In genomic region chr5:40672440-40672839, GRCh38 we compare ENCODE assay signal across 11 cellular contexts. TPM values are rescaled to one million over a fixed set of nuclear protein-coding genes. Genes with fewer than 3 reads are reported as not detected.
A peak's percentile ranks its signal among the peaks of the same experiment; 100 is the strongest.
DNase-seq lines count a peak whose midpoint lies in the region; ATAC-seq and TF ChIP-seq lines count a peak whose summit lies in the region.
"Had no signal": no experiment of that assay in that cellular context is flagged by ENCODE, and none has a peak within 500 bp of the region (broad histone marks: within the 10 kb centered on the region; RNA-seq: fewer than 3 reads in every experiment).

No MANE protein-coding gene starts in this region.

- peak overlapping the region in 6 of 11 experiments; percentile 58 to 67 (median 62); a peak in 12 of 22 replicates for H3K9ac ChIP-seq in BLaER1 treated with 17β-estradiol and CSF1 and Interleukin-3, amounts not matched to agents 10 nM and 100 nM

- TF ChIP-seq POLR2A in body of pancreas (IDR thresholded peaks at IDR 0.05), result no peak

- no peaks in the 10 kb centered on the region for H3K27me3 ChIP-seq in BLaER1 treated with 17β-estradiol and CSF1 and Interleukin-3, amounts not matched to agents 10 nM and 100 nM
- peaks cover 0 to 5% of the 10 kb centered on the region in 2 donors for H3K27me3 ChIP-seq in left lung
- H3K27me3 ChIP-seq in tibial artery, result no peaks in the 10 kb centered on the region
- no peaks in the 10 kb centered on the region for H3K27me3 ChIP-seq in body of pancreas

- WGBS in body of pancreas, 2 donors, result 57 to 68% methylated on average over 4 of the region's 4 CpGs

- peaks cover 53 to 98% (median 68%) of the 10 kb centered on the region in 10 experiments for H3K4me1 ChIP-seq in BLaER1 treated with 17β-estradiol and CSF1 and Interleukin-3, amounts not matched to agents 10 nM and 100 nM
- H3K4me1 ChIP-seq in left lung (peaks cover 0 to 44% of the 10 kb centered on the region in 2 donors), tibial artery (peaks cover 0 to 12% (median 11%) of the 10 kb centered on the region in 4 donors), body of pancreas (peaks cover 11% of the 10 kb centered on the region)
- H3K4me1 ChIP-seq: BE2C had no signal

- intact Hi-C loops in left lung (cut with DNase I) (no loop called here), tibial artery (cut with DNase I; ENCODE audit: low total_unique reads) (no loop called here), body of pancreas (cut with DNase I) (no loop called here)

- H3K4me3 ChIP-seq in BLaER1 treated with 17β-estradiol and CSF1 and Interleukin-3, amounts not matched to agents 10 nM and 100 nM, result peak overlapping the region in 2 of 10 experiments; percentile 15 to 20; a peak in 2 of 20 replicates
- no peak overlapping the region for H3K4me3 ChIP-seq in left lung
- H3K4me3 ChIP-seq in tibial artery, result no peak overlapping the region
- no peak overlapping the region for H3K4me3 ChIP-seq in body of pancreas

- no peaks in the 10 kb centered on the region for H4K20me1 ChIP-seq in BLaER1 treated with 17β-estradiol and CSF1 and Interleukin-3, amounts not matched to agents 10 nM and 100 nM

- H3K4me2 ChIP-seq in BLaER1 treated with 17β-estradiol and CSF1 and Interleukin-3, amounts not matched to agents 10 nM and 100 nM, result peak overlapping the region; percentile 11 to 85 (median 51); a peak in 18 of 22 replicates

- no peaks in the 10 kb centered on the region for H3K36me3 ChIP-seq in BLaER1 treated with 17β-estradiol and CSF1 and Interleukin-3, amounts not matched to agents 10 nM and 100 nM
- no peaks in the 10 kb centered on the region for H3K36me3 ChIP-seq in left lung
- no peaks in the 10 kb centered on the region for H3K36me3 ChIP-seq in tibial artery
- no peaks in the 10 kb centered on the region for H3K36me3 ChIP-seq in body of pancreas (replicated peaks in 1 of 2; ENCODE audit: insufficient read depth in 1 of 2, low read depth in 2 of 2)
- H3K36me3 ChIP-seq: BE2C had no signal

- TF ChIP-seq CTCF in left lung (IDR thresholded peaks at IDR 0.05), result no peak
- no peak for TF ChIP-seq CTCF in GM10248 (IDR thresholded peaks at IDR 0.05; ENCODE audit: control extremely low read depth, extremely low read depth, low read depth, missing control alignments)
- no peak for TF ChIP-seq CTCF in tibial artery (IDR thresholded peaks at IDR 0.05)
- TF ChIP-seq CTCF in body of pancreas (IDR thresholded peaks at IDR 0.05), result no peak

- POLR2A ChIA-PET in GM10248 (lab: Yijun Ruan, JAX), result no interaction called here

- CTCF ChIA-PET in GM10248 (lab: Yijun Ruan, JAX), result interaction anchor here (1.1 kb wide), 1 partner anchor 18 kb away, joined by 3 read pairs; no protein-coding TSS in a partner anchor

- peak overlapping the region in 9 of 11 experiments; percentile 39 to 81 (median 64); a peak in 18 of 22 replicates for H3K27ac ChIP-seq in BLaER1 treated with 17β-estradiol and CSF1 and Interleukin-3, amounts not matched to agents 10 nM and 100 nM
- peak overlapping the region in 1 of 2 donors; percentile 51 for H3K27ac ChIP-seq in left lung
- no peak overlapping the region for H3K27ac ChIP-seq in tibial artery
- H3K27ac ChIP-seq in body of pancreas, result no peak overlapping the region

- peak; percentile 35 for DNase-seq in SIG-M5 (lab: John Stamatoyannopoulos, UW)
- DNase-seq in left lung, result no peak
- DNase-seq in GM10248 (ENCODE audit: extremely low spot score), result no peak
- DNase-seq in tibial artery, result no peak
- DNase-seq in body of pancreas, result no peak
- DNase-seq: BE2C; central memory CD4-positive, alpha-beta T cell; stimulated activated CD4-positive, alpha-beta T cell treated with anti-CD3 and anti-CD28 coated beads, Interleukin-2, amount 100 ng/mL, for 48 hours had no signal

- ATAC-seq in HG02885 (IDR thresholded peaks at IDR 0.05; ENCODE audit: poor library complexity, unreplicated experiment) (peak; percentile 38), left lung (peak; percentile 48), HG03196 (IDR thresholded peaks at IDR 0.05; ENCODE audit: unreplicated experiment) (no peak), body of pancreas (no peak)

- H3K9me3 ChIP-seq in BLaER1 treated with 17β-estradiol and CSF1 and Interleukin-3, amounts not matched to agents 10 nM and 100 nM (replicated peaks in 1 of 11), result 0 out of 22 replicates have a peak, but pooled peaks cover 0 to 9% (median 0%) of the 10 kb centered on the region in 11 experiments
- H3K9me3 ChIP-seq in left lung (no peaks in the 10 kb centered on the region), tibial artery (no peaks in the 10 kb centered on the region), body of pancreas (no peaks in the 10 kb centered on the region)
- H3K9me3 ChIP-seq: BE2C had no signal

RNA-seq across cellular contexts. Expression of gene PTGER4, which starts 7.3 kb away (rescaled TPM):
- total RNA-seq in left lung, result 10 to 100 TPM; 17.1 to 28.4 TPM
- total RNA-seq in body of pancreas, result 10 to 100 TPM; 25.9 to 38.9 TPM

Comparison
In these comparisons a context has a peak if more than half of its experiments do, and no peak if none do; other contexts are left out.
1. H3K27ac ChIP-seq: peak in BLaER1 treated with 17β-estradiol and CSF1 and Interleukin-3, amounts not matched to agents 10 nM and 100 nM (9 of 11); none in tibial artery (0 of 2) and body of pancreas (0 of 4).
2. ATAC-seq: peak in HG02885 (single experiment) and left lung (single experiment); none in HG03196 (single experiment) and body of pancreas (single experiment).